20 cellular contexts compared by ENCODE assay signal in genomic region chr2:33307659-33308311, GRCh38.
A peak's percentile ranks its signal among the peaks of the same experiment; 100 is the strongest.
DNase-seq lines count a peak whose midpoint lies in the region; ATAC-seq and TF ChIP-seq lines count a peak whose summit lies in the region.
"Had no signal": no experiment of that assay in that cellular context is flagged by ENCODE, and none has a peak within 500 bp of the region (broad histone marks: within the 10 kb centered on the region; RNA-seq: fewer than 3 reads in every experiment).

No MANE protein-coding gene starts in this region.

- ATAC-seq in Right ventricle myocardium inferior (peak; percentile 52), GM21723 (IDR thresholded peaks at IDR 0.05; ENCODE audit: unreplicated experiment) (no peak), HG03095 (IDR thresholded peaks at IDR 0.05; ENCODE audit: unreplicated experiment) (no peak)
- ATAC-seq: A549, HepG2, K562 had no signal

- TF ChIP-seq CTCF in coronary artery (IDR thresholded peaks at IDR 0.05) = no peak
- no peak for TF ChIP-seq CTCF in right atrium auricular region (IDR thresholded peaks at IDR 0.05)
- no peak for TF ChIP-seq CTCF in tibial nerve (IDR thresholded peaks at IDR 0.05)

- H3K36me3 ChIP-seq in right atrium auricular region = peaks cover 21% of the 10 kb centered on the region
- no peaks in the 10 kb centered on the region for H3K36me3 ChIP-seq in tibial nerve

- H3K27me3 ChIP-seq in right atrium auricular region = no peaks in the 10 kb centered on the region
- no peaks in the 10 kb centered on the region for H3K27me3 ChIP-seq in tibial nerve

- H3K4me1 ChIP-seq in right atrium auricular region = peaks cover 0 to 4% of the 10 kb centered on the region in 2 donors
- peaks cover 0 to 10% (median 0%) of the 10 kb centered on the region in 4 donors for H3K4me1 ChIP-seq in tibial nerve

- H3K4me3 ChIP-seq in coronary artery (no peak overlapping the region), right atrium auricular region (no peak overlapping the region), tibial nerve (no peak overlapping the region)
- H3K4me3 ChIP-seq: A549, K562 had no signal

- WGBS in tibial nerve, 2 donors = 44 to 48% methylated on average over 10 of the region's 10 CpGs

- no peak for TF ChIP-seq POLR2A in tibial nerve (IDR thresholded peaks at IDR 0.05)

- H3K9me3 ChIP-seq in right atrium auricular region = no peaks in the 10 kb centered on the region
- H3K9me3 ChIP-seq in tibial nerve = no peaks in the 10 kb centered on the region
- H3K9me3 ChIP-seq: A549 had no signal

- peak in 1 of 2 donors; percentile 30 for TF ChIP-seq EP300 in tibial nerve (IDR thresholded peaks at IDR 0.05)

- DNase-seq in Right ventricle myocardium inferior (ENCODE audit: missing footprints) (no peak), cardiac septum (ENCODE audit: low spot score) (no peak), coronary artery (ENCODE audit: low spot score) (no peak), right atrium auricular region (ENCODE audit: low spot score) (no peak), tibial nerve (ENCODE audit: low spot score in 2 of 2) (no peak), NOMO-1 treated with DMSO at 0.1 percent for 48 hours (lab: John Stamatoyannopoulos, UW; ENCODE audit: unreplicated experiment) (no peak)
- DNase-seq: DMS79, H7, HFFc6, NCI-H1092, NCI-H1436 treated with DMSO at 0.1 percent for 48 hours, NCI-H2029, NCI-H526 treated with DMSO at 0.1 percent for 48 hours, SHP77 treated with DMSO at 0.1 percent for 48 hours had no signal

- intact Hi-C loops in Right ventricle myocardium inferior (cut with DNase I) (no loop called here), cardiac septum (cut with DNase I) (no loop called here)

- H3K27ac ChIP-seq in coronary artery (peak overlapping the region; percentile 7 to 13), right atrium auricular region (peak overlapping the region; percentile 35 to 45), tibial nerve (peak overlapping the region; percentile 13 to 76 (median 39))
- H3K27ac ChIP-seq: A549, HL-60 had no signal
